In genomic region chr3:129278439-129278969, GRCh38 we compare ENCODE assay signal across 8 cellular contexts. TPM values are rescaled to one million over a fixed set of nuclear protein-coding genes. Genes with fewer than 3 reads are reported as not detected.
A peak's percentile ranks its signal among the peaks of the same experiment; 100 is the strongest.
DNase-seq lines count a peak whose midpoint lies in the region; ATAC-seq, FAIRE-seq and TF ChIP-seq lines count a peak whose summit lies in the region.

Gene HMCES (plus strand): TSS chr3:129278870. CDS start chr3:129279733, 863 bp downstream.

- H3K9me3 Mint-ChIP-seq in T-cell, result no peaks in the 10 kb centered on the region

- H3K27me3 Mint-ChIP-seq in T-cell, result no peaks in the 10 kb centered on the region

- ATAC-seq in HG02759 (IDR thresholded peaks at IDR 0.05; ENCODE audit: unreplicated experiment) (peak; percentile 52), T-cell (replicated peaks in 1 of 4) (peak; percentile 92 to 96 (median 92)), Right ventricle myocardium superior (ENCODE audit: poor library complexity) (peak; percentile 98), pancreas (peak; percentile 96 to 98 (median 96))

- H3K4me3 ChIP-seq in adipocyte (ENCODE audit: low read length) (peak within 1 kb of the TSS; percentile 94), pancreas (peak within 1 kb of the TSS; percentile 65 to 86 (median 79)), thymus (ENCODE audit: low read length) (peak within 1 kb of the TSS; percentile 95)

- H3K4me1 Mint-ChIP-seq in T-cell, result peaks cover 39 to 56% (median 44%) of the 10 kb centered on the region in 3 donors

- POLR2A ChIA-PET in T-cell (lab: Charles Lee), result interaction anchor here (0.6 to 4.2 kb wide), 3 partner anchors 29 to 38 kb away, joined by 3 to 21 read pairs (median 15); partner anchors contain the start of gene COPG1 (in 1 of the 2)

- H3K27ac ChIP-seq in pancreas (peak within 1 kb of the TSS; percentile 85 to 92 (median 87)), thymus (ENCODE audit: low read depth) (peak within 1 kb of the TSS; percentile 92)

- TF ChIP-seq CTCF in pancreas (IDR thresholded peaks at IDR 0.05), result no peak

- CTCF ChIA-PET in T-cell (lab: Charles Lee), result interaction anchor here in 1 of 2 donors (0.6 to 2.4 kb wide), 3 partner anchors 29 to 98 kb away, joined by 3 to 12 read pairs (median 5); partner anchors contain the start of gene COPG1

- H3K4me1 ChIP-seq in adipocyte (ENCODE audit: control insufficient read depth, insufficient read depth, low read length) (peaks cover 40% of the 10 kb centered on the region), pancreas (peaks cover 5 to 16% (median 8%) of the 10 kb centered on the region in 3 donors), thymus (ENCODE audit: control insufficient read depth, insufficient read depth, low read length) (peaks cover 24% of the 10 kb centered on the region)

- peaks cover 25% of the 10 kb centered on the region for H3K36me3 Mint-ChIP-seq in T-cell

- intact Hi-C loops in Right ventricle myocardium superior (cut with DNase I) (loop anchor here (2.0 kb wide), 1 partner anchor 38 kb away; a partner anchor contains a TSS), pancreas (cut with DNase I) (no loop called here)

- H3K36me3 ChIP-seq in adipocyte (ENCODE audit: control insufficient read depth, insufficient read depth, low read length, severe bottlenecking) (peaks cover 44% of the 10 kb centered on the region), pancreas (peaks cover 5 to 37% (median 16%) of the 10 kb centered on the region in 3 donors), thymus (ENCODE audit: control insufficient read depth, insufficient read depth) (peaks cover 24% of the 10 kb centered on the region)

- 0 to 1% methylated on average over 32 to 44 of the region's 44 CpGs for whole genome bisulfite sequencing in pancreas, 2 donors
- 1% methylated on average over 44 of the region's 44 CpGs for WGBS in thymus

- H3K4me3 Mint-ChIP-seq in T-cell, result peak within 1 kb of the TSS; percentile 83 to 96 (median 94)

- H3K27ac Mint-ChIP-seq in T-cell, result peak within 1 kb of the TSS; percentile 95 to 96

- H3K9ac ChIP-seq in adipocyte (ENCODE audit: low read length), result peak within 1 kb of the TSS; percentile 92

- no peaks in the 10 kb centered on the region for H3K27me3 ChIP-seq in adipocyte (replicated peaks; ENCODE audit: control insufficient read depth, insufficient read depth, low read length)
- H3K27me3 ChIP-seq in pancreas, result no peaks in the 10 kb centered on the region
- H3K27me3 ChIP-seq in thymus (ENCODE audit: control insufficient read depth, insufficient read depth), result no peaks in the 10 kb centered on the region

- no peak for FAIRE-seq in pancreas (lab: Jason Lieb, UNC)

- DNase-seq in GDM1 (lab: John Stamatoyannopoulos, UW) (peak; percentile 90), NCI-H146 (lab: John Stamatoyannopoulos, UW) (peak; percentile 97), T-cell (peak; percentile 90 to 97 (median 95)), adipocyte (ENCODE audit: low read depth) (peak; percentile 98), Right ventricle myocardium superior (peak; percentile 95), pancreas (peak; percentile 94 to 98 (median 96))

- no peaks in the 10 kb centered on the region for H3K9me3 ChIP-seq in adipocyte (ENCODE audit: control insufficient read depth, low read length)
- no peaks in the 10 kb centered on the region for H3K9me3 ChIP-seq in pancreas
- no peaks in the 10 kb centered on the region for H3K9me3 ChIP-seq in thymus (ENCODE audit: control insufficient read depth)

RNA-seq across cellular contexts. Expression of gene HMCES, which starts in this region (rescaled TPM):
- total RNA-seq in T-cell (10 to 100 TPM; 55.2 to 60.7 (median 57.6) TPM), Right ventricle myocardium superior (42.7 TPM), pancreas (10 to 100 TPM in 4 of 6 donors, 1 to 10 TPM in 2; 8.1 to 14.0 (median 10.7) TPM)
- polyA plus RNA-seq in pancreas (10 to 100 TPM in 1 of 2 donors, 1 to 10 TPM in 1; 8.0 to 22.5 TPM), thymus (59.4 TPM)

Comparison
In these comparisons a context has a peak if more than half of its experiments do, and no peak if none do; other contexts are left out.
1. Peak in every context shown above with its lines: DNase-seq, ATAC-seq, H3K4me3 ChIP-seq and H3K27ac ChIP-seq.